22 cellular contexts compared by ENCODE assay signal in the genomic region with DNA sequence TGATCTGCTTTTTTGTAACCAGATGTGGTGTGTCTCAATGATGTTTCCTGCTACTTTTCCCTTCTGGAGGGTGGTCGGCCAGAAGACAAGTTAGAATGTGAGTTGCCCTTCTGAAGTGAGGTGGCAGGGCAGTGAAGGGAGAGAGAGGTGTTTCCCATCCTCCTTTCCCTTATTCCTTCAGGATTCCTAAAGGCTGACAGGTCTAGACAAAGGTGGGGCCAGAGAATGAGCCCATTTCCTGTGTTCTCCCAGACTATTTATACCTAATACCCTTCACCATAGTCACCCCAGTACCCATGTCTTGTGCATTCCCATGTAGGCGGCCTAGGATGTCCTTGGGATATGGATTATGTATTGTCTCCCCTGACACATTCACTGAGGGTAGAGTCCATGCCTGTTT. TPM values are rescaled to one million over a fixed set of nuclear protein-coding genes. Genes with fewer than 3 reads are reported as not detected.
DNase-seq lines count a peak whose midpoint lies in the region; ATAC-seq, FAIRE-seq and TF ChIP-seq lines count a peak whose summit lies in the region.
"Had no signal": no experiment of that assay in that cellular context is flagged by ENCODE, and none has a peak within 500 bp of the region (broad histone marks: within the 10 kb centered on the region; RNA-seq: fewer than 3 reads in every experiment).

No MANE protein-coding gene starts in this region.

- peak overlapping the region; percentile 65 for H3K4me2 ChIP-seq in keratinocyte (ENCODE audit: control insufficient read depth, extremely low read depth, insufficient read depth, low read depth, low read length)
- H3K4me2 ChIP-seq: GM23338 had no signal

- peaks cover 70% of the 10 kb centered on the region for H3K4me1 ChIP-seq in keratinocyte (ENCODE audit: control insufficient read depth, extremely low read depth, insufficient read depth, low read length)

- H3K27ac Mint-ChIP-seq in T-helper 2 cell treated with Interferon-gamma antibody and Interleukin-4, amounts not matched to agents 5 μg/mL and 100 μg/mL, for 36 hours: peak overlapping the region; percentile 38
- H3K27ac Mint-ChIP-seq in activated T-helper 17 cell treated with anti-CD3 and anti-CD28 coated beads, Interleukin-2, amount 50 U/mL, for 72 hours: peak overlapping the region; percentile 99
- no peak overlapping the region for H3K27ac Mint-ChIP-seq in osteocyte (ENCODE audit: unreplicated experiment)
- H3K27ac Mint-ChIP-seq: GM23338, mesothelial cell of epicardium, type B pancreatic cell had no signal

- dilution Hi-C loops in keratinocyte (cut with MboI; ENCODE audit: extremely low pct_ligation_motif_present, low sequenced_read_pairs): no loop called here

- TF ChIP-seq CTCF in keratinocyte (optimal IDR thresholded peaks at IDR 0.05 in 1 of 3, IDR thresholded peaks at IDR 0.05 in 1 of 3, conservative IDR thresholded peaks at IDR 0.05 in 1 of 3; ENCODE audit: extremely low read depth in 1 of 3, insufficient read depth in 2 of 3, low read length in 3 of 3) (no peak), osteocyte (IDR thresholded peaks at IDR 0.05) (no peak)

- no peak for DNase-seq in T-helper 2 cell treated with Interferon-gamma antibody and Interleukin-4, amounts not matched to agents 5 μg/mL and 100 μg/mL, for 36 hours (ENCODE audit: low spot score)
- DNase-seq in T-helper 2 cell (no peak), HCEC 1CT (peak; percentile 19), keratinocyte (ENCODE audit: low read depth, low spot score) (no peak), osteocyte (ENCODE audit: extremely low spot score, unreplicated experiment) (no peak), NCI-H510A (lab: John Stamatoyannopoulos, UW) (no peak)
- DNase-seq: 8988T; amygdala; erythroblast; heart left ventricle; islet precursor cell; NCI-H1694; stimulated activated CD4-positive, alpha-beta T cell treated with anti-CD3 and anti-CD28 coated beads, Interleukin-2, amount 100 ng/mL, for 48 hours had no signal

- H3K4me3 Mint-ChIP-seq in T-helper 2 cell treated with Interferon-gamma antibody and Interleukin-4, amounts not matched to agents 5 μg/mL and 100 μg/mL, for 36 hours: no peak overlapping the region
- H3K4me3 Mint-ChIP-seq in activated T-helper 17 cell treated with anti-CD3 and anti-CD28 coated beads, Interleukin-2, amount 50 U/mL, for 72 hours: peak overlapping the region; percentile 98
- no peak overlapping the region for H3K4me3 Mint-ChIP-seq in osteocyte (ENCODE audit: unreplicated experiment)
- H3K4me3 Mint-ChIP-seq: GM23338, mesothelial cell of epicardium, type B pancreatic cell had no signal

- H3K4me3 ChIP-seq in keratinocyte (ENCODE audit: control insufficient read depth in 2 of 3, extremely low read depth in 1 of 3, insufficient read depth in 2 of 3, low read depth in 1 of 3, low read length in 3 of 3): peak overlapping the region in 2 of 3 experiments; percentile 2 to 32
- H3K4me3 ChIP-seq: GM23338, heart left ventricle, sigmoid colon, SK-N-MC had no signal

- no peak for ATAC-seq in activated T-helper 17 cell treated with anti-CD3 and anti-CD28 coated beads, Interleukin-2, amount 50 U/mL, for 72 hours (replicated peaks)
- ATAC-seq in HG03460 (IDR thresholded peaks at IDR 0.05; ENCODE audit: unreplicated experiment): no peak
- ATAC-seq: GM23338, heart left ventricle had no signal

- no peaks in the 10 kb centered on the region for H3K9me3 Mint-ChIP-seq in T-helper 2 cell treated with Interferon-gamma antibody and Interleukin-4, amounts not matched to agents 5 μg/mL and 100 μg/mL, for 36 hours
- H3K9me3 Mint-ChIP-seq in activated T-helper 17 cell treated with anti-CD3 and anti-CD28 coated beads, Interleukin-2, amount 50 U/mL, for 72 hours: no peaks in the 10 kb centered on the region
- no peaks in the 10 kb centered on the region for H3K9me3 Mint-ChIP-seq in osteocyte (ENCODE audit: unreplicated experiment)
- H3K9me3 Mint-ChIP-seq: GM23338, mesothelial cell of epicardium, type B pancreatic cell had no signal

- no peaks in the 10 kb centered on the region for H3K27me3 ChIP-seq in keratinocyte (ENCODE audit: control insufficient read depth, extremely low read depth, insufficient read depth, low read length)
- H3K27me3 ChIP-seq: heart left ventricle, sigmoid colon had no signal

- peaks cover 67% of the 10 kb centered on the region for H3K4me1 Mint-ChIP-seq in T-helper 2 cell treated with Interferon-gamma antibody and Interleukin-4, amounts not matched to agents 5 μg/mL and 100 μg/mL, for 36 hours (ENCODE audit: low read depth)
- H3K4me1 Mint-ChIP-seq in activated T-helper 17 cell treated with anti-CD3 and anti-CD28 coated beads, Interleukin-2, amount 50 U/mL, for 72 hours: peaks cover 79% of the 10 kb centered on the region
- H3K4me1 Mint-ChIP-seq in osteocyte (ENCODE audit: unreplicated experiment): peaks cover 20% of the 10 kb centered on the region

- peak overlapping the region; percentile 97 for H3K27ac ChIP-seq in keratinocyte (ENCODE audit: control insufficient read depth, insufficient read depth, low read length)
- H3K27ac ChIP-seq: heart left ventricle, sigmoid colon, SK-N-MC had no signal

- H3K79me2 ChIP-seq in keratinocyte (ENCODE audit: control insufficient read depth, insufficient read depth, low read length): peaks cover 51% of the 10 kb centered on the region

- H3K9me1 ChIP-seq in keratinocyte (ENCODE audit: control insufficient read depth, extremely low read depth, insufficient read depth, low read length): no peaks in the 10 kb centered on the region

- no peaks in the 10 kb centered on the region for H3K27me3 Mint-ChIP-seq in T-helper 2 cell treated with Interferon-gamma antibody and Interleukin-4, amounts not matched to agents 5 μg/mL and 100 μg/mL, for 36 hours (ENCODE audit: low read depth)
- no peaks in the 10 kb centered on the region for H3K27me3 Mint-ChIP-seq in activated T-helper 17 cell treated with anti-CD3 and anti-CD28 coated beads, Interleukin-2, amount 50 U/mL, for 72 hours
- no peaks in the 10 kb centered on the region for H3K27me3 Mint-ChIP-seq in osteocyte (ENCODE audit: unreplicated experiment)

- H4K20me1 ChIP-seq in keratinocyte (ENCODE audit: control insufficient read depth, extremely low read depth, insufficient read depth, low read length): no peaks in the 10 kb centered on the region

- FAIRE-seq in keratinocyte (lab: Jason Lieb, UNC): peak; percentile 96
- FAIRE-seq: G401.6, GM12891 had no signal

- H3K36me3 Mint-ChIP-seq in T-helper 2 cell treated with Interferon-gamma antibody and Interleukin-4, amounts not matched to agents 5 μg/mL and 100 μg/mL, for 36 hours (ENCODE audit: low read depth): peaks cover 95% of the 10 kb centered on the region
- H3K36me3 Mint-ChIP-seq in activated T-helper 17 cell treated with anti-CD3 and anti-CD28 coated beads, Interleukin-2, amount 50 U/mL, for 72 hours (ENCODE audit: low read depth): peaks cover 100% of the 10 kb centered on the region
- H3K36me3 Mint-ChIP-seq in osteocyte (ENCODE audit: unreplicated experiment): peaks cover 14% of the 10 kb centered on the region
- H3K36me3 Mint-ChIP-seq: mesothelial cell of epicardium had no signal

- peak overlapping the region; percentile 58 for H3K9ac ChIP-seq in keratinocyte (ENCODE audit: control insufficient read depth, extremely low read depth, insufficient read depth, low read length)

- peaks cover 39 to 73% of the 10 kb centered on the region in 2 experiments for H3K36me3 ChIP-seq in keratinocyte (ENCODE audit: control insufficient read depth in 2 of 2, extremely low read depth in 1 of 2, insufficient read depth in 2 of 2, low read length in 2 of 2)

- H2AFZ ChIP-seq in keratinocyte (ENCODE audit: control insufficient read depth, low read length): no peak overlapping the region
- H2AFZ ChIP-seq: GM23338 had no signal

- no peaks in the 10 kb centered on the region for H3K9me3 ChIP-seq in keratinocyte (ENCODE audit: control insufficient read depth, low read depth, low read length)
- H3K9me3 ChIP-seq: heart left ventricle, sigmoid colon had no signal

RNA-seq across cellular contexts. Expression of gene DGKA, which starts 7.0 kb away (rescaled TPM):
- total RNA-seq in activated T-helper 17 cell treated with anti-CD3 and anti-CD28 coated beads, Interleukin-2, amount 50 U/mL, for 72 hours: 100 to 1,000 TPM; 282 to 502 TPM
- polyA plus RNA-seq in keratinocyte: 161 to 263 TPM (median 174 TPM) in 3 replicates
- polyA plus RNA-seq in keratinocyte (2011; ENCODE audit: low read depth): 268 TPM
- 161 and 169 TPM in 2 replicates for polyA plus RNA-seq in keratinocyte (2011; cell fraction: cytosol; rRNA removed)
- 591 and 684 TPM in 2 replicates for polyA plus RNA-seq in keratinocyte (2011; cell fraction: nucleus; rRNA removed)
- 207 and 259 TPM in 2 replicates for polyA plus RNA-seq in keratinocyte (2012; ENCODE audit: low replicate concordance)
- polyA minus RNA-seq in keratinocyte: 217 to 364 TPM (median 266 TPM) in 3 replicates
- polyA minus RNA-seq in keratinocyte (2011; cell fraction: cytosol; rRNA and poly(A)+ RNA removed): 149 TPM
- 177 and 285 TPM in 2 replicates for polyA minus RNA-seq in keratinocyte (2011; cell fraction: nucleus; rRNA and poly(A)+ RNA removed)
- total RNA-seq in osteocyte: 63.0 and 70.1 TPM in 2 replicates

RNA-seq across cellular contexts. Expression of gene PYM1, which starts 10.3 kb away (rescaled TPM):
- total RNA-seq in activated T-helper 17 cell treated with anti-CD3 and anti-CD28 coated beads, Interleukin-2, amount 50 U/mL, for 72 hours: 10 to 100 TPM; 23.4 to 35.6 TPM
- polyA plus RNA-seq in keratinocyte: 43.6 to 63.4 TPM (median 61.6 TPM) in 3 replicates
- 30.7 TPM for polyA plus RNA-seq in keratinocyte (2011; ENCODE audit: low read depth)
- polyA plus RNA-seq in keratinocyte (2011; cell fraction: cytosol; rRNA removed): 53.4 and 60.0 TPM in 2 replicates
- polyA plus RNA-seq in keratinocyte (2011; cell fraction: nucleus; rRNA removed): 30.7 and 33.5 TPM in 2 replicates
- polyA plus RNA-seq in keratinocyte (2012; ENCODE audit: low replicate concordance): 27.5 and 45.0 TPM in 2 replicates
- polyA minus RNA-seq in keratinocyte: 17.1 to 27.9 TPM (median 19.2 TPM) in 3 replicates
- polyA minus RNA-seq in keratinocyte (2011; cell fraction: cytosol; rRNA and poly(A)+ RNA removed): 29.0 TPM
- 9.0 and 14.3 TPM in 2 replicates for polyA minus RNA-seq in keratinocyte (2011; cell fraction: nucleus; rRNA and poly(A)+ RNA removed)
- total RNA-seq in osteocyte: 18.2 and 20.5 TPM in 2 replicates

RNA-seq across cellular contexts. Expression of gene PMEL, which starts 27.9 kb away (rescaled TPM):
- 1 to 10 TPM in 1 of 2 donors, under 1 TPM in 1; 0.30 to 2.5 TPM for total RNA-seq in activated T-helper 17 cell treated with anti-CD3 and anti-CD28 coated beads, Interleukin-2, amount 50 U/mL, for 72 hours
- polyA plus RNA-seq in keratinocyte: 1.3 to 2.1 TPM (median 1.4 TPM) in 3 replicates
- polyA plus RNA-seq in keratinocyte (2011; ENCODE audit: low read depth): 0.89 TPM
- 2.3 and 2.7 TPM in 2 replicates for polyA plus RNA-seq in keratinocyte (2011; cell fraction: cytosol; rRNA removed)
- polyA plus RNA-seq in keratinocyte (2011; cell fraction: nucleus; rRNA removed): 2.9 and 3.1 TPM in 2 replicates
- 1.0 and 2.2 TPM in 2 replicates for polyA plus RNA-seq in keratinocyte (2012; ENCODE audit: low replicate concordance)
- 2.1 to 4.9 TPM (median 4.3 TPM) in 3 replicates for polyA minus RNA-seq in keratinocyte
- 0.96 TPM for polyA minus RNA-seq in keratinocyte (2011; cell fraction: cytosol; rRNA and poly(A)+ RNA removed)
- 1.0 and 1.5 TPM in 2 replicates for polyA minus RNA-seq in keratinocyte (2011; cell fraction: nucleus; rRNA and poly(A)+ RNA removed)
- 1.0 and 1.4 TPM in 2 replicates for total RNA-seq in osteocyte

RNA-seq across cellular contexts. Expression of gene CDK2, which starts 28.7 kb away (rescaled TPM):
- 100 to 1,000 TPM; 101 to 104 TPM for total RNA-seq in activated T-helper 17 cell treated with anti-CD3 and anti-CD28 coated beads, Interleukin-2, amount 50 U/mL, for 72 hours
- 34.3 to 49.3 TPM (median 47.3 TPM) in 3 replicates for polyA plus RNA-seq in keratinocyte
- polyA plus RNA-seq in keratinocyte (2011; ENCODE audit: low read depth): 6.5 TPM
- 24.9 and 27.4 TPM in 2 replicates for polyA plus RNA-seq in keratinocyte (2011; cell fraction: cytosol; rRNA removed)
- 42.3 and 56.9 TPM in 2 replicates for polyA plus RNA-seq in keratinocyte (2011; cell fraction: nucleus; rRNA removed)
- polyA plus RNA-seq in keratinocyte (2012; ENCODE audit: low replicate concordance): 22.4 and 30.3 TPM in 2 replicates
- 34.3 to 46.8 TPM (median 36.0 TPM) in 3 replicates for polyA minus RNA-seq in keratinocyte
- 15.5 TPM for polyA minus RNA-seq in keratinocyte (2011; cell fraction: cytosol; rRNA and poly(A)+ RNA removed)
- polyA minus RNA-seq in keratinocyte (2011; cell fraction: nucleus; rRNA and poly(A)+ RNA removed): 14.0 and 18.6 TPM in 2 replicates
- 27.3 and 29.6 TPM in 2 replicates for total RNA-seq in osteocyte

RNA-seq across cellular contexts. Expression of gene RAB5B, which starts 35.9 kb away (rescaled TPM):
- 10 to 100 TPM; 34.2 to 50.8 TPM for total RNA-seq in activated T-helper 17 cell treated with anti-CD3 and anti-CD28 coated beads, Interleukin-2, amount 50 U/mL, for 72 hours
- 132 to 162 TPM (median 138 TPM) in 3 replicates for polyA plus RNA-seq in keratinocyte
- polyA plus RNA-seq in keratinocyte (2011; ENCODE audit: low read depth): 59.4 TPM
- polyA plus RNA-seq in keratinocyte (2011; cell fraction: cytosol; rRNA removed): 144 and 200 TPM in 2 replicates
- 135 and 138 TPM in 2 replicates for polyA plus RNA-seq in keratinocyte (2011; cell fraction: nucleus; rRNA removed)
- 72.8 and 76.8 TPM in 2 replicates for polyA plus RNA-seq in keratinocyte (2012; ENCODE audit: low replicate concordance)
- 66.2 to 176 TPM (median 141 TPM) in 3 replicates for polyA minus RNA-seq in keratinocyte
- 86.9 TPM for polyA minus RNA-seq in keratinocyte (2011; cell fraction: cytosol; rRNA and poly(A)+ RNA removed)
- polyA minus RNA-seq in keratinocyte (2011; cell fraction: nucleus; rRNA and poly(A)+ RNA removed): 46.7 and 80.8 TPM in 2 replicates
- 126 and 134 TPM in 2 replicates for total RNA-seq in osteocyte
